In genomic region chr3:85576091-85576690, GRCh38 we compare ENCODE assay signal across 8 cellular contexts.
DNase-seq lines count a peak whose midpoint lies in the region; ATAC-seq, FAIRE-seq and TF ChIP-seq lines count a peak whose summit lies in the region.

No MANE protein-coding gene starts in this region.

- H3K4me1 ChIP-seq in GM23338 (ENCODE audit: insufficient read depth): no peaks in the 10 kb centered on the region

- H3K27me3 Mint-ChIP-seq in GM23338 (ENCODE audit: insufficient read depth, low read depth, poor library complexity): no peaks in the 10 kb centered on the region

- H3K4me3 Mint-ChIP-seq in GM23338: no peak overlapping the region

- no peaks in the 10 kb centered on the region for H4K20me1 ChIP-seq in GM23338 (replicated peaks; ENCODE audit: insufficient read depth)
- no peaks in the 10 kb centered on the region for H4K20me1 ChIP-seq in SU-DHL-6 (ENCODE audit: low read depth, low read length)

- H3K9me3 ChIP-seq in SU-DHL-6 (ENCODE audit: insufficient read depth, low read length): no peaks in the 10 kb centered on the region

- FAIRE-seq in bronchial epithelial cell (lab: Jason Lieb, UNC): no peak

- H3K9ac ChIP-seq in SU-DHL-6 (ENCODE audit: low read length): no peak overlapping the region

- TF ChIP-seq CTCF in GM23338 (conservative IDR thresholded peaks at IDR 0.05; ENCODE audit: low read depth in 2 of 2): peak; percentile 88 to 90
- TF ChIP-seq CTCF in LNCAP (IDR thresholded peaks at IDR 0.05): peak; percentile 91
- TF ChIP-seq CTCF in SU-DHL-6 (IDR thresholded peaks at IDR 0.05; ENCODE audit: insufficient read depth, low read length, poor library complexity, severe bottlenecking): peak; percentile 70
- peak; percentile 64 for TF ChIP-seq CTCF in bronchial epithelial cell (IDR thresholded peaks at IDR 0.05; ENCODE audit: insufficient read depth, low read length, severe bottlenecking)

- H3K27me3 ChIP-seq in GM23338 (ENCODE audit: insufficient read depth) (no peaks in the 10 kb centered on the region), SU-DHL-6 (ENCODE audit: low read length) (no peaks in the 10 kb centered on the region), bronchial epithelial cell (ENCODE audit: control insufficient read depth, insufficient read depth, low read length) (no peaks in the 10 kb centered on the region)

- H3K36me3 ChIP-seq in GM23338 (ENCODE audit: insufficient read depth) (no peaks in the 10 kb centered on the region), SU-DHL-6 (ENCODE audit: low read length) (no peaks in the 10 kb centered on the region), bronchial epithelial cell (ENCODE audit: control insufficient read depth, insufficient read depth, low read length) (no peaks in the 10 kb centered on the region)

- ATAC-seq in GM23338: no peak

- H3K4me2 ChIP-seq in GM23338 (no peak overlapping the region), SU-DHL-6 (ENCODE audit: low read depth, low read length, poor library complexity, severe bottlenecking) (no peak overlapping the region)

- no peak overlapping the region for H3K27ac Mint-ChIP-seq in GM23338

- no peak overlapping the region for H2AFZ ChIP-seq in GM23338
- peak overlapping the region; percentile 64 for H2AFZ ChIP-seq in SU-DHL-6 (ENCODE audit: low read depth, low read length, severe bottlenecking)

- H3K27ac ChIP-seq in GM23338 (ENCODE audit: low read depth) (no peak overlapping the region), SU-DHL-6 (ENCODE audit: low read depth, low read length) (no peak overlapping the region)

- H3F3A ChIP-seq in GM23338 (replicated peaks; ENCODE audit: low read depth) (no peaks in the 10 kb centered on the region), SU-DHL-6 (ENCODE audit: insufficient read depth) (no peaks in the 10 kb centered on the region)

- H3K36me3 Mint-ChIP-seq in GM23338 (ENCODE audit: low read depth): no peaks in the 10 kb centered on the region

- peaks cover 12% of the 10 kb centered on the region; the same call in 2 of the 3 replicates for H3K4me1 Mint-ChIP-seq in GM23338

- H3K79me2 ChIP-seq in GM23338 (replicated peaks; ENCODE audit: insufficient read depth): no peaks in the 10 kb centered on the region
- H3K79me2 ChIP-seq in SU-DHL-6 (ENCODE audit: insufficient read depth, low read length): no peaks in the 10 kb centered on the region

- DNase-seq in NCI-H524 (lab: John Stamatoyannopoulos, UW): peak; percentile 38 to 79
- no peak for DNase-seq in NCI-H524 treated with DMSO at 0.1 percent for 48 hours (lab: John Stamatoyannopoulos, UW)
- DNase-seq in GM23338 (ENCODE audit: low spot score): peak; percentile 84
- peak; percentile 56 for DNase-seq in bronchial epithelial cell (ENCODE audit: low read depth)
- DNase-seq in kidney tubule cell (ENCODE audit: low spot score): peak; percentile 61
- DNase-seq in stimulated activated CD4-positive, alpha-beta T cell treated with anti-CD3 and anti-CD28 coated beads, Interleukin-4, amount 100 ng/mL, for 1 hour: peak; percentile 25

- H3K4me3 ChIP-seq in GM23338 (no peak overlapping the region), SU-DHL-6 (ENCODE audit: insufficient read depth, low read length, poor library complexity, severe bottlenecking) (no peak overlapping the region), bronchial epithelial cell (ENCODE audit: low read depth, low read length) (no peak overlapping the region)

- no peaks in the 10 kb centered on the region for H3K9me2 ChIP-seq in GM23338 (ENCODE audit: insufficient read depth)
- no peaks in the 10 kb centered on the region for H3K9me2 ChIP-seq in SU-DHL-6 (replicated peaks; ENCODE audit: insufficient read depth, low read length)

- H3K9me3 Mint-ChIP-seq in GM23338: no peaks in the 10 kb centered on the region

TF ChIP-seq in GM23338, 12 proteins besides CTCF, POLR2A, EP300 and RAD21 (continues in another document):
- no peak for TF ChIP-seq ZNF114 (CRISPR knock-in tag; IDR thresholded peaks at IDR 0.05)
- no peak for TF ChIP-seq CREB1 (CRISPR knock-in tag; IDR thresholded peaks at IDR 0.05; ENCODE audit: low read depth)
- no peak for TF ChIP-seq ETS1 (IDR thresholded peaks at IDR 0.05)
- TF ChIP-seq JUNB (IDR thresholded peaks at IDR 0.05; ENCODE audit: unreplicated experiment): no peak
- no peak for TF ChIP-seq STAT1 (IDR thresholded peaks at IDR 0.05; ENCODE audit: unreplicated experiment)
- no peak for TF ChIP-seq REST (IDR thresholded peaks at IDR 0.05; ENCODE audit: unreplicated experiment)
- no peak for TF ChIP-seq POLR2AphosphoS5 (IDR thresholded peaks at IDR 0.05; ENCODE audit: low read depth)
- no peak for TF ChIP-seq ZNF331 (CRISPR knock-in tag; IDR thresholded peaks at IDR 0.05; ENCODE audit: low read depth)
- no peak; the same call in 1 of the 2 replicates for TF ChIP-seq NANOG (IDR thresholded peaks at IDR 0.05; ENCODE audit: borderline replicate concordance)
- no peak for TF ChIP-seq EZH2phosphoT487 (IDR thresholded peaks at IDR 0.05; ENCODE audit: unreplicated experiment)
